ENCODE assay signal across 10 cellular contexts in genomic region chr20:17679786-17680127, GRCh38. TPM values are rescaled to one million over a fixed set of nuclear protein-coding genes. Genes with fewer than 3 reads are reported as not detected.
DNase-seq lines count a peak whose midpoint lies in the region; ATAC-seq and TF ChIP-seq lines count a peak whose summit lies in the region.
"Had no signal": no experiment of that assay in that cellular context is flagged by ENCODE, and none has a peak within 500 bp of the region (broad histone marks: within the 10 kb centered on the region; RNA-seq: fewer than 3 reads in every experiment).

No MANE protein-coding gene starts in this region.

- ATAC-seq in thoracic aorta (ENCODE audit: insufficient number of reproducible peaks, low FRiP score, low read depth) = no peak

- peaks cover 26% of the 10 kb centered on the region for H3K4me1 Mint-ChIP-seq in activated T-cell treated with anti-CD3 and anti-CD28 coated beads, Interleukin-2, amount 50 U/mL, for 24 hours (ENCODE audit: low read depth)

- intact Hi-C loops in ascending aorta (cut with DNase I) = loop anchor here (2.0 to 10.0 kb wide), 7 partner anchors 113 to 1105 kb away; partner anchors contain the start of genes KAT14, KIF16B, PET117 and SMIM26

- H3K9me3 ChIP-seq in ascending aorta (no peaks in the 10 kb centered on the region), liver (ENCODE audit: control insufficient read depth in 4 of 4, low read length in 3 of 4) (no peaks in the 10 kb centered on the region), thoracic aorta (no peaks in the 10 kb centered on the region)

- TF ChIP-seq RAD21 in liver (IDR thresholded peaks at IDR 0.05) = no peak

- TF ChIP-seq CTCF in ascending aorta (IDR thresholded peaks at IDR 0.05) = no peak
- TF ChIP-seq CTCF in liver (IDR thresholded peaks at IDR 0.05; ENCODE audit: low read depth, low read length, missing input control) = no peak
- no peak for TF ChIP-seq CTCF in thoracic aorta (IDR thresholded peaks at IDR 0.05)

- DNase-seq in activated T-cell treated with anti-CD3 and anti-CD28 coated beads, Interleukin-2, amount 50 U/mL, for 24 hours = no peak
- no peak for DNase-seq in activated T-cell treated with anti-CD3 and anti-CD28 coated beads, Interleukin-2, amount 50 U/mL, for 48 hours
- DNase-seq in ascending aorta (ENCODE audit: low spot score in 2 of 2) (no peak), thoracic aorta (ENCODE audit: low spot score) (no peak), NCI-H128 (lab: John Stamatoyannopoulos, UW; ENCODE audit: unreplicated experiment) (no peak), middle frontal gyrus (ENCODE audit: extremely low spot score, low spot score) (no peak), NCI-H2107 treated with DMSO at 0.1 percent for 48 hours (lab: John Stamatoyannopoulos, UW; ENCODE audit: unreplicated experiment) (no peak)
- DNase-seq: effector CD4-positive, alpha-beta T cell; GOT3 had no signal

- H3K9ac ChIP-seq in liver (ENCODE audit: low read depth in 1 of 2, low read length in 2 of 2) = peak overlapping the region in 1 of 2 donors; percentile 20

- H3K36me3 ChIP-seq in ascending aorta = peaks cover 4% of the 10 kb centered on the region in 2 donors
- peaks cover 4 to 24% (median 14%) of the 10 kb centered on the region in 4 donors for H3K36me3 ChIP-seq in liver (ENCODE audit: control insufficient read depth in 4 of 4, insufficient read depth in 3 of 4, low read depth in 1 of 4, low read length in 3 of 4)
- H3K36me3 ChIP-seq in thoracic aorta = peaks cover 4% of the 10 kb centered on the region

- peak overlapping the region; percentile 95 to 97 for H3K27ac ChIP-seq in ascending aorta
- H3K27ac ChIP-seq in liver (ENCODE audit: low read depth in 1 of 2, low read length in 2 of 2) = peak overlapping the region; percentile 90 to 94
- H3K27ac ChIP-seq in thoracic aorta = peak overlapping the region; percentile 91 to 96

- H3K4me3 Mint-ChIP-seq in activated T-cell treated with anti-CD3 and anti-CD28 coated beads, Interleukin-2, amount 50 U/mL, for 24 hours = peak overlapping the region; percentile 77

- peaks cover 16 to 31% of the 10 kb centered on the region in 2 donors for H3K4me1 ChIP-seq in ascending aorta
- peaks cover 11 to 75% (median 64%) of the 10 kb centered on the region in 4 donors for H3K4me1 ChIP-seq in liver (ENCODE audit: control insufficient read depth in 4 of 4, insufficient read depth in 4 of 4, low read length in 3 of 4)
- H3K4me1 ChIP-seq in thoracic aorta (ENCODE audit: control insufficient read depth in 1 of 2, low read depth in 2 of 2) = peaks cover 23 to 49% of the 10 kb centered on the region in 2 donors

- H3K27me3 ChIP-seq in ascending aorta (no peaks in the 10 kb centered on the region), liver (ENCODE audit: control insufficient read depth in 4 of 4, insufficient read depth in 4 of 4, low read length in 3 of 4) (no peaks in the 10 kb centered on the region), thoracic aorta (replicated peaks; ENCODE audit: insufficient read depth) (no peaks in the 10 kb centered on the region)

- H3K4me3 ChIP-seq in ascending aorta (peak overlapping the region; percentile 90 to 93), liver (ENCODE audit: low read depth in 1 of 3, low read length in 3 of 3) (peak overlapping the region; percentile 81 to 87 (median 86)), thoracic aorta (peak overlapping the region; percentile 77)

- H3K9me3 Mint-ChIP-seq in activated T-cell treated with anti-CD3 and anti-CD28 coated beads, Interleukin-2, amount 50 U/mL, for 24 hours = no peaks in the 10 kb centered on the region

- 47% methylated on average over 4 of the region's 4 CpGs for WGBS in liver

- H3K36me3 Mint-ChIP-seq in activated T-cell treated with anti-CD3 and anti-CD28 coated beads, Interleukin-2, amount 50 U/mL, for 24 hours (ENCODE audit: low read depth) = peaks cover 33% of the 10 kb centered on the region

- peaks cover 11% of the 10 kb centered on the region for H3K27me3 Mint-ChIP-seq in activated T-cell treated with anti-CD3 and anti-CD28 coated beads, Interleukin-2, amount 50 U/mL, for 24 hours

- H3K27ac Mint-ChIP-seq in activated T-cell treated with anti-CD3 and anti-CD28 coated beads, Interleukin-2, amount 50 U/mL, for 24 hours = peak overlapping the region; percentile 79

TF ChIP-seq in liver, 16 proteins besides CTCF, POLR2A, EP300 and RAD21:
- TF ChIP-seq, protein P1, sequence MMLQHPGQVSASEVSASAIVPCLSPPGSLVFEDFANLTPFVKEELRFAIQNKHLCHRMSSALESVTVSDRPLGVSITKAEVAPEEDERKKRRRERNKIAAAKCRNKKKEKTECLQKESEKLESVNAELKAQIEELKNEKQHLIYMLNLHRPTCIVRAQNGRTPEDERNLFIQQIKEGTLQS (IDR thresholded peaks at IDR 0.05) = no peak
- TF ChIP-seq EGR1 (IDR thresholded peaks at IDR 0.05; ENCODE audit: low read depth in 2 of 2) = no peak
- no peak for TF ChIP-seq FOXA1 (IDR thresholded peaks at IDR 0.05)
- TF ChIP-seq, protein P2, sequence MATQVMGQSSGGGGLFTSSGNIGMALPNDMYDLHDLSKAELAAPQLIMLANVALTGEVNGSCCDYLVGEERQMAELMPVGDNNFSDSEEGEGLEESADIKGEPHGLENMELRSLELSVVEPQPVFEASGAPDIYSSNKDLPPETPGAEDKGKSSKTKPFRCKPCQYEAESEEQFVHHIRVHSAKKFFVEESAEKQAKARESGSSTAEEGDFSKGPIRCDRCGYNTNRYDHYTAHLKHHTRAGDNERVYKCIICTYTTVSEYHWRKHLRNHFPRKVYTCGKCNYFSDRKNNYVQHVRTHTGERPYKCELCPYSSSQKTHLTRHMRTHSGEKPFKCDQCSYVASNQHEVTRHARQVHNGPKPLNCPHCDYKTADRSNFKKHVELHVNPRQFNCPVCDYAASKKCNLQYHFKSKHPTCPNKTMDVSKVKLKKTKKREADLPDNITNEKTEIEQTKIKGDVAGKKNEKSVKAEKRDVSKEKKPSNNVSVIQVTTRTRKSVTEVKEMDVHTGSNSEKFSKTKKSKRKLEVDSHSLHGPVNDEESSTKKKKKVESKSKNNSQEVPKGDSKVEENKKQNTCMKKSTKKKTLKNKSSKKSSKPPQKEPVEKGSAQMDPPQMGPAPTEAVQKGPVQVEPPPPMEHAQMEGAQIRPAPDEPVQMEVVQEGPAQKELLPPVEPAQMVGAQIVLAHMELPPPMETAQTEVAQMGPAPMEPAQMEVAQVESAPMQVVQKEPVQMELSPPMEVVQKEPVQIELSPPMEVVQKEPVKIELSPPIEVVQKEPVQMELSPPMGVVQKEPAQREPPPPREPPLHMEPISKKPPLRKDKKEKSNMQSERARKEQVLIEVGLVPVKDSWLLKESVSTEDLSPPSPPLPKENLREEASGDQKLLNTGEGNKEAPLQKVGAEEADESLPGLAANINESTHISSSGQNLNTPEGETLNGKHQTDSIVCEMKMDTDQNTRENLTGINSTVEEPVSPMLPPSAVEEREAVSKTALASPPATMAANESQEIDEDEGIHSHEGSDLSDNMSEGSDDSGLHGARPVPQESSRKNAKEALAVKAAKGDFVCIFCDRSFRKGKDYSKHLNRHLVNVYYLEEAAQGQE (IDR thresholded peaks at IDR 0.05) = no peak
- no peak for TF ChIP-seq JUND (IDR thresholded peaks at IDR 0.05)
- no peak for TF ChIP-seq NR2F2 (IDR thresholded peaks at IDR 0.05)
- TF ChIP-seq SP1 (IDR thresholded peaks at IDR 0.05) = no peak

RNA-seq across cellular contexts. Expression of gene RRBP1, which starts 2.3 kb away (rescaled TPM):
- total RNA-seq in ascending aorta (101 TPM), liver (100 to 1,000 TPM in 1 of 2 donors, 10 to 100 TPM in 1; 81.8 to 202 TPM), thoracic aorta (100 to 1,000 TPM; 113 to 163 TPM)
- polyA plus RNA-seq in liver = 100 to 1,000 TPM in 1 of 2 donors, 10 to 100 TPM in 1; 75.4 to 178 TPM

RNA-seq across cellular contexts. Expression of gene BANF2, which starts 20.0 kb away (rescaled TPM):
- total RNA-seq in ascending aorta (not detected), liver (not detected), thoracic aorta (not detected)
- not detected for polyA plus RNA-seq in liver
